In the genomic region with DNA sequence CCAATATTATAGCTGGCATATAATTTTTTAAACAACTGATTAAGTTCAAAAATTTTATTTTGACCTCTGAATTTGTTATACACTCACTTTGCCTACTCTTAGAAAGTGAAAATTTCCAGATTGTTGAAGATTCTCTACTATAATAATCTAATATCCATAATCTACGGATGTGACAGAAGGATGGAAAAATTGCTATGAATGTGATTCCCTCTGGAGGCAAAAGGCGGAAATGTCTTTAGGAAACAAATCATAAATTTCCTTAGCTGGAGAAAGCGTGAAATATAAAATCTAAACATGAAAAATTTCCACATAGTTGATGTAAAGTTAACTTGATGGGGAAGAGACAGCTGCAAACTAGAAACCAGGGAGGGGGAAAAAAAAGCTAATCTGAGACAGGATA, we compare ENCODE assay signal across 21 cellular contexts.
"Had no signal": no experiment of that assay in that cellular context is flagged by ENCODE, and none has a peak within 500 bp of the region (broad histone marks: within the 10 kb centered on the region; RNA-seq: fewer than 3 reads in every experiment).

No MANE protein-coding gene starts in this region.

- ATAC-seq: activated T-cell treated with anti-CD3 and anti-CD28 coated beads, Interleukin-2, amount 50 U/mL, for 4 hours; gastroesophageal sphincter; heart left ventricle; mucosa of descending colon; T-helper 17 cell had no signal

- FAIRE-seq: astrocyte, islet of Langerhans had no signal

- H3K9me3 ChIP-seq: colonic mucosa, esophagus squamous epithelium, gastroesophageal sphincter, heart left ventricle, mucosa of descending colon, testis had no signal

- H3K36me3 ChIP-seq: colonic mucosa, esophagus squamous epithelium, gastroesophageal sphincter, heart left ventricle had no signal

- H3K27me3 ChIP-seq: colonic mucosa, esophagus squamous epithelium, heart left ventricle, testis had no signal

- DNase-seq: activated CD4-positive, alpha-beta T cell treated with anti-CD3 and anti-CD28 coated beads for 4 hours; activated CD4-positive, alpha-beta T cell treated with anti-CD3 and anti-CD28 coated beads, Interleukin-2, amount 50 U/mL, for 48 hours; activated CD4-positive, CD25-positive, alpha-beta regulatory T cell; activated CD8-positive, alpha-beta memory T cell treated with anti-CD3 and anti-CD28 coated beads, Interleukin-2, amount 50 U/mL, for 48 hours; activated naive CD4-positive, alpha-beta T cell treated with Interleukin-2 at 50 U/mL for 16 hours; activated naive CD8-positive, alpha-beta T cell treated with anti-CD3 and anti-CD28 coated beads for 36 hours; activated T-cell treated with anti-CD3 and anti-CD28 coated beads, Interleukin-2, amount 50 U/mL, for 4 hours; colonic mucosa; endodermal cell; esophagus squamous epithelium; heart left ventricle; mesenchymal stem cell; mucosa of descending colon; retina; stimulated activated CD4-positive, alpha-beta T cell treated with anti-CD3 and anti-CD28 coated beads, Interleukin-4, amount 100 ng/mL, for 1 hour; stimulated activated naive CD4-positive, alpha-beta T cell; T-helper 17 cell; testis had no signal

- H3K27ac ChIP-seq: colonic mucosa, esophagus squamous epithelium, gastroesophageal sphincter, heart left ventricle, testis had no signal

- H3K4me3 ChIP-seq: colonic mucosa, esophagus squamous epithelium, gastroesophageal sphincter, heart left ventricle, mucosa of descending colon, testis had no signal

- H3K4me1 ChIP-seq: colonic mucosa, esophagus squamous epithelium, gastroesophageal sphincter, heart left ventricle, testis had no signal
